Comparison of ENCODE assay signal across 20 cellular contexts in the genomic region with DNA sequence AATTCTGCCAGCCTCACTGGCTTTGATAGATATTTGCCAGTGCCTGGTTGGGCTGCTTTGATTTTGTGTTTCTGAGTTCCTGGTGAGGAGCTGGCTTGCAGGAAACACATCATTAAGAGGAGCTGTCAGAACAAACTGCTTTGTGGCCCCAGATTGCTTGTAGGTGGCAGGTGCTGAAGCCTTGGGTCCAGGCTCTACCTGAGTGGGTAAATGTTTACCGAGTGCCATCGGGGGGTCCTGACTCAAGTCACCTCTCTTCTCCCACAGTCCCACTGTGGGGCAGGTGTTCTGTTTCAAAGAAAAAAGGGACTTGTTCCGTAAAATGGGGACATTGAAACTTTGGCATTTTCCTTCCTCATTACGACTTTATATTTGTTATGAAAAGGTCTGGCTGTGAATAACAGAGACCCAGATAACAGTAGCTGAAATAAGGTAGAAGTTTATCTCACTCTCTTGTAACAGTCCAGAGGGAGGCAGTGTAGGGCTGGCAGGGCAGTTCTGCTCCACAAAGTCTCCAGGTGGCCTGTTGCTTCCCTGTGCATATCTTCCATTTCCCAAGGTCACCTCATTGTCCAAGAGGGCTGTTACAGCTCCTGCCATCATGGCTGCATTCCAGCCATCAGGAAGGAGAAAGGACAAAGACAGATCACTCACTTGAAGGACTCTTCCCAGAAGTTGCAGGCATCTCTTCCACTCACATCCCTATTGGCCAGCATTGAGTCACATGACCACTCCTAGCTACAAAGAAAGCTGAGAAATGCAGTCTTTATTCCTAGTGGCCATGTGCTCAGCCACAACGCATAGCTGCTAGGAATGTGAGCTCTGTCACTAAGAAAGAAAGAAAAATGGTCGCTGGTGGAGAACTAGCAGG.
A peak's percentile ranks its signal among the peaks of the same experiment; 100 is the strongest.
DNase-seq lines count a peak whose midpoint lies in the region; ATAC-seq and TF ChIP-seq lines count a peak whose summit lies in the region.
"Had no signal": no experiment of that assay in that cellular context is flagged by ENCODE, and none has a peak within 500 bp of the region (broad histone marks: within the 10 kb centered on the region; RNA-seq: fewer than 3 reads in every experiment).

No MANE protein-coding gene starts in this region.

- H3K4me1 Mint-ChIP-seq in endodermal cell = peaks cover 16% of the 10 kb centered on the region
- H3K4me1 Mint-ChIP-seq: activated naive CD8-positive, alpha-beta T cell treated with anti-CD3 and anti-CD28 coated beads for 36 hours had no signal

- H3K4me3 Mint-ChIP-seq in endodermal cell = no peak overlapping the region
- H3K4me3 Mint-ChIP-seq: activated naive CD8-positive, alpha-beta T cell treated with anti-CD3 and anti-CD28 coated beads for 36 hours had no signal

- H3K27ac ChIP-seq in endodermal cell (ENCODE audit: low read depth, low read length) = no peak overlapping the region
- no peak overlapping the region for H3K27ac ChIP-seq in effector memory CD4-positive, alpha-beta T cell (ENCODE audit: insufficient read depth, low read length, poor library complexity, severe bottlenecking)
- H3K27ac ChIP-seq: psoas muscle, upper lobe of right lung had no signal

- peaks cover 13% of the 10 kb centered on the region for H3K9me3 ChIP-seq in endodermal cell (ENCODE audit: control insufficient read depth, low read length)
- no peaks in the 10 kb centered on the region for H3K9me3 ChIP-seq in effector memory CD4-positive, alpha-beta T cell (ENCODE audit: control insufficient read depth, low read length)
- H3K9me3 ChIP-seq: upper lobe of right lung had no signal

- no peaks in the 10 kb centered on the region for H3K27me3 ChIP-seq in endodermal cell (ENCODE audit: control insufficient read depth, insufficient read depth, low read length, poor library complexity, severe bottlenecking)
- no peaks in the 10 kb centered on the region for H3K27me3 ChIP-seq in effector memory CD4-positive, alpha-beta T cell (replicated peaks; ENCODE audit: control insufficient read depth, insufficient read depth, low read length, poor library complexity, severe bottlenecking)

- 90 to 96% methylated on average over 5 to 6 of the region's 6 CpGs for WGBS in endodermal cell (ENCODE audit: insufficient coverage in 1 of 2, insufficient read length in 1 of 2), 2 experiments

- no peak overlapping the region for H3K9ac ChIP-seq in endodermal cell (ENCODE audit: extremely low read depth, low read length, poor library complexity, severe bottlenecking)

- H3K36me3 ChIP-seq in endodermal cell (ENCODE audit: control insufficient read depth, insufficient read depth, low read length) = no peaks in the 10 kb centered on the region
- H3K36me3 ChIP-seq in effector memory CD4-positive, alpha-beta T cell (ENCODE audit: control insufficient read depth, insufficient read depth, low read length) = no peaks in the 10 kb centered on the region
- H3K36me3 ChIP-seq: upper lobe of right lung had no signal

- no peaks in the 10 kb centered on the region for H3K36me3 Mint-ChIP-seq in endodermal cell (ENCODE audit: low read depth)
- H3K36me3 Mint-ChIP-seq: activated naive CD8-positive, alpha-beta T cell treated with anti-CD3 and anti-CD28 coated beads for 36 hours had no signal

- peaks cover 8% of the 10 kb centered on the region for H3K9me3 Mint-ChIP-seq in endodermal cell
- H3K9me3 Mint-ChIP-seq: activated naive CD8-positive, alpha-beta T cell treated with anti-CD3 and anti-CD28 coated beads for 36 hours had no signal

- H3K4me1 ChIP-seq in endodermal cell (ENCODE audit: control insufficient read depth, insufficient read depth, low read length) = peaks cover 7% of the 10 kb centered on the region
- no peaks in the 10 kb centered on the region for H3K4me1 ChIP-seq in effector memory CD4-positive, alpha-beta T cell (ENCODE audit: control insufficient read depth, insufficient read depth, low read length, poor library complexity, severe bottlenecking)
- H3K4me1 ChIP-seq: psoas muscle, upper lobe of right lung had no signal

- no peak overlapping the region for H3K27ac Mint-ChIP-seq in endodermal cell
- H3K27ac Mint-ChIP-seq: activated naive CD8-positive, alpha-beta T cell treated with anti-CD3 and anti-CD28 coated beads for 36 hours had no signal

- TF ChIP-seq CTCF in endodermal cell (conservative IDR thresholded peaks at IDR 0.05) = peak; percentile 32

- peak; percentile 12 for DNase-seq in A172 (ENCODE audit: low spot score)
- DNase-seq in ELR (ENCODE audit: low read depth) = peak; percentile 30
- DNase-seq in NCI-H69 (lab: John Stamatoyannopoulos, UW) = peak; percentile 38
- DNase-seq in endodermal cell = no peak
- DNase-seq in effector memory CD4-positive, alpha-beta T cell = no peak
- no peak for DNase-seq in activated CD4-positive, alpha-beta T cell treated with anti-CD3 and anti-CD28 coated beads, Interleukin-2, amount 50 U/mL, for 4 hours
- DNase-seq in NCI-H1930 (lab: John Stamatoyannopoulos, UW) = no peak
- DNase-seq: activated naive CD8-positive, alpha-beta T cell treated with anti-CD3 and anti-CD28 coated beads for 36 hours; cerebellar nuclear complex; foreskin melanocyte; kidney glomerular epithelial cell; NCI-H1436 treated with DMSO at 0.1 percent for 48 hours; NCI-H2171; NCI-H526 treated with DMSO at 0.1 percent for 48 hours; OCI-M1; psoas muscle; SIG-M5; substantia nigra; upper lobe of right lung had no signal

- no peak for ATAC-seq in HG02970 (IDR thresholded peaks at IDR 0.05; ENCODE audit: low FRiP score, unreplicated experiment)
- ATAC-seq: psoas muscle, upper lobe of right lung had no signal

- H3K27me3 Mint-ChIP-seq in endodermal cell (ENCODE audit: insufficient read depth) = no peaks in the 10 kb centered on the region

- no peak overlapping the region for H3K4me3 ChIP-seq in endodermal cell (ENCODE audit: low read length)
- no peak overlapping the region for H3K4me3 ChIP-seq in effector memory CD4-positive, alpha-beta T cell (ENCODE audit: insufficient read depth, low read depth, low read length, poor library complexity, severe bottlenecking)
- H3K4me3 ChIP-seq: psoas muscle, upper lobe of right lung had no signal

Comparison
In these comparisons a context has a peak if more than half of its experiments do, and no peak if none do; other contexts are left out.
1. DNase-seq: peak in A172 (single experiment), ELR (single experiment) and NCI-H69 (single experiment); none in endodermal cell (single experiment), effector memory CD4-positive, alpha-beta T cell (0 of 3), activated CD4-positive, alpha-beta T cell treated with anti-CD3 and anti-CD28 coated beads, Interleukin-2, amount 50 U/mL, for 4 hours (0 of 2) and NCI-H1930 (0 of 2).